Comparison of ENCODE assay signal across 8 cellular contexts in genomic region chr11:6438979-6439571, GRCh38. TPM values are rescaled to one million over a fixed set of nuclear protein-coding genes. Genes with fewer than 3 reads are reported as not detected.
DNase-seq lines count a peak whose midpoint lies in the region; ATAC-seq, FAIRE-seq and TF ChIP-seq lines count a peak whose summit lies in the region.

No MANE protein-coding gene starts in this region.

- peak; percentile 36 for TF ChIP-seq RAD21 in neural cell (conservative IDR thresholded peaks at IDR 0.05)

- no peaks in the 10 kb centered on the region for H3K27me3 Mint-ChIP-seq in activated CD8-positive, alpha-beta T cell treated with anti-CD3 and anti-CD28 coated beads for 36 hours

- ATAC-seq in activated CD8-positive, alpha-beta T cell treated with anti-CD3 and anti-CD28 coated beads for 36 hours: peak; percentile 40
- no peak for ATAC-seq in HG02973 (IDR thresholded peaks at IDR 0.05; ENCODE audit: unreplicated experiment)
- no peak for ATAC-seq in HG02852 (IDR thresholded peaks at IDR 0.05; ENCODE audit: unreplicated experiment)

- DNase-seq in AG09309 (ENCODE audit: low read depth): peak; percentile 37
- no peak for DNase-seq in GM12892 (ENCODE audit: insufficient read length)
- peak; percentile 11 for DNase-seq in NCI-H226
- DNase-seq in activated CD8-positive, alpha-beta T cell treated with anti-CD3 and anti-CD28 coated beads for 36 hours: peak; percentile 51
- peak; percentile 38 to 57 for DNase-seq in fibroblast of lung (ENCODE audit: low read depth in 2 of 2)

- no peaks in the 10 kb centered on the region for H3K9me3 ChIP-seq in fibroblast of lung (ENCODE audit: control insufficient read depth, insufficient read depth, low read depth, low read length)
- H3K9me3 ChIP-seq in neural cell (ENCODE audit: low read length): no peaks in the 10 kb centered on the region

- H2AFZ ChIP-seq in fibroblast of lung (ENCODE audit: low read length) (no peak overlapping the region), neural cell (ENCODE audit: low read depth, low read length) (no peak overlapping the region)

- H3K4me3 ChIP-seq in AG09309 (ENCODE audit: control insufficient read depth, low read depth, low read length) (no peak overlapping the region), fibroblast of lung (replicated peaks in 1 of 4; ENCODE audit: control extremely low read depth in 1 of 4, insufficient read depth in 1 of 4, low read depth in 3 of 4, low read length in 4 of 4) (no peak overlapping the region), neural cell (ENCODE audit: low read length) (no peak overlapping the region)

- no peaks in the 10 kb centered on the region for H3K36me3 Mint-ChIP-seq in activated CD8-positive, alpha-beta T cell treated with anti-CD3 and anti-CD28 coated beads for 36 hours (ENCODE audit: low read depth)

- H3F3A ChIP-seq in neural cell (ENCODE audit: insufficient read depth, low read length, poor library complexity, severe bottlenecking): no peaks in the 10 kb centered on the region

- CTCF ChIA-PET in activated CD8-positive, alpha-beta T cell treated with anti-CD3 and anti-CD28 coated beads for 36 hours (lab: Charles Lee): interaction anchor here (0.7 to 14.5 kb wide), 16 partner anchors 9 to 89 kb away, joined by 3 to 652 read pairs (median 4); partner anchors contain the start of gene APBB1

- H3K79me2 ChIP-seq in fibroblast of lung (ENCODE audit: control insufficient read depth, insufficient read depth, low read length) (no peaks in the 10 kb centered on the region), neural cell (replicated peaks; ENCODE audit: insufficient read depth, low read length) (no peaks in the 10 kb centered on the region)

- no peaks in the 10 kb centered on the region for H3K9me2 ChIP-seq in neural cell (ENCODE audit: insufficient read depth, low read length)

- H3K27ac ChIP-seq in fibroblast of lung (ENCODE audit: insufficient read depth, low read length) (no peak overlapping the region), neural cell (ENCODE audit: low read length) (no peak overlapping the region)

- no peaks in the 10 kb centered on the region for H3K27me3 ChIP-seq in fibroblast of lung (ENCODE audit: control insufficient read depth, insufficient read depth, low read length)
- H3K27me3 ChIP-seq in neural cell (ENCODE audit: insufficient read depth, low read depth, low read length): no peaks in the 10 kb centered on the region

- TF ChIP-seq CTCF in AG09309 (IDR thresholded peaks at IDR 0.05; ENCODE audit: control insufficient read depth, insufficient read depth, low read depth, low read length, missing control alignments) (peak; percentile 87), fibroblast of lung (conservative IDR thresholded peaks at IDR 0.05 in 1 of 2, IDR thresholded peaks at IDR 0.05 in 1 of 2; ENCODE audit: low read depth in 1 of 2, low read length in 2 of 2) (peak; percentile 74 to 82), neural cell (IDR thresholded peaks at IDR 0.05; ENCODE audit: poor library complexity, severe bottlenecking) (peak; percentile 56)
- peak; percentile 55 for TF ChIP-seq CTCF in activated CD8-positive, alpha-beta T cell treated with anti-CD3 and anti-CD28 coated beads for 36 hours (IDR thresholded peaks at IDR 0.05)

- POLR2A ChIA-PET in activated CD8-positive, alpha-beta T cell treated with anti-CD3 and anti-CD28 coated beads for 36 hours (lab: Charles Lee): interaction anchor here (1.0 to 1.1 kb wide), 2 partner anchors 20 to 61 kb away, joined by 3 read pairs; partner anchors contain the start of gene APBB1

- H4K20me1 ChIP-seq in fibroblast of lung (ENCODE audit: control insufficient read depth, extremely low read depth, insufficient read depth, low read length) (no peaks in the 10 kb centered on the region), neural cell (ENCODE audit: insufficient read depth) (no peaks in the 10 kb centered on the region)

- no peaks in the 10 kb centered on the region for H3K9me3 Mint-ChIP-seq in activated CD8-positive, alpha-beta T cell treated with anti-CD3 and anti-CD28 coated beads for 36 hours

- H3K4me1 ChIP-seq in fibroblast of lung (ENCODE audit: control insufficient read depth, extremely low read depth, insufficient read depth, low read length): no peaks in the 10 kb centered on the region

- TF ChIP-seq POLR2A in GM12892 (IDR thresholded peaks at IDR 0.05; ENCODE audit: low read depth, low read length): no peak

- no peak overlapping the region for H3K4me2 ChIP-seq in fibroblast of lung (ENCODE audit: extremely low read depth, insufficient read depth, low read length)
- H3K4me2 ChIP-seq in neural cell (ENCODE audit: low read length): no peak overlapping the region

- H3K36me3 ChIP-seq in fibroblast of lung (ENCODE audit: control insufficient read depth, insufficient read depth, low read length) (no peaks in the 10 kb centered on the region), neural cell (ENCODE audit: insufficient read depth, low read length) (no peaks in the 10 kb centered on the region)

- intact Hi-C loops in activated CD8-positive, alpha-beta T cell treated with anti-CD3 and anti-CD28 coated beads for 36 hours (cut with micrococcal nuclease): no loop called here

- no peak for TF ChIP-seq EP300 in neural cell (conservative IDR thresholded peaks at IDR 0.05; ENCODE audit: poor library complexity, severe bottlenecking)

- no peak overlapping the region for H3K27ac Mint-ChIP-seq in activated CD8-positive, alpha-beta T cell treated with anti-CD3 and anti-CD28 coated beads for 36 hours

- H3K4me3 Mint-ChIP-seq in activated CD8-positive, alpha-beta T cell treated with anti-CD3 and anti-CD28 coated beads for 36 hours: no peak overlapping the region

- H3K4me1 Mint-ChIP-seq in activated CD8-positive, alpha-beta T cell treated with anti-CD3 and anti-CD28 coated beads for 36 hours (ENCODE audit: low read depth): peaks cover 3% of the 10 kb centered on the region

- FAIRE-seq in GM12892 (lab: Jason Lieb, UNC): peak; percentile 74

- H3K9ac ChIP-seq in fibroblast of lung (ENCODE audit: insufficient read depth, low read length) (no peak overlapping the region), neural cell (ENCODE audit: low read length) (no peak overlapping the region)

TF ChIP-seq in neural cell, 6 proteins besides CTCF, POLR2A, EP300 and RAD21 (continues in another document):
- TF ChIP-seq MXI1 (conservative IDR thresholded peaks at IDR 0.05; ENCODE audit: poor library complexity, severe bottlenecking): peak; percentile 26

RNA-seq across cellular contexts. Expression of gene HPX, which starts 1.7 kb away (rescaled TPM):
- 0.57 TPM for polyA plus RNA-seq in GM12892 (2012; ENCODE audit: missing spikeins)
- not detected for total RNA-seq in activated CD8-positive, alpha-beta T cell treated with anti-CD3 and anti-CD28 coated beads for 36 hours
- 0.26 and 0.83 TPM in 2 replicates for total RNA-seq in fibroblast of lung
- polyA plus RNA-seq in fibroblast of lung: 0.18 and 0.28 TPM in 2 replicates
- polyA plus RNA-seq in fibroblast of lung (2012): 0.17 and 0.22 TPM in 2 replicates
- polyA minus RNA-seq in fibroblast of lung (ENCODE audit: low replicate concordance): not detected in 2 replicates
- 11.1 and 17.3 TPM in 2 replicates for polyA plus RNA-seq in neural cell
- 7.5 and 8.1 TPM in 2 replicates for polyA minus RNA-seq in neural cell

RNA-seq across cellular contexts. Expression of gene APBB1, which starts 20.2 kb away (rescaled TPM):
- polyA plus RNA-seq in GM12892 (2012; ENCODE audit: missing spikeins): 4.2 TPM
- 10 to 100 TPM; 28.1 to 31.1 TPM for total RNA-seq in activated CD8-positive, alpha-beta T cell treated with anti-CD3 and anti-CD28 coated beads for 36 hours
- total RNA-seq in fibroblast of lung: 56.2 and 73.7 TPM in 2 replicates
- polyA plus RNA-seq in fibroblast of lung (33.5 and 39.1 TPM in 2 replicates), neural cell (283 and 323 TPM in 2 replicates)
- polyA plus RNA-seq in fibroblast of lung (2012): 38.9 and 47.7 TPM in 2 replicates
- polyA minus RNA-seq in fibroblast of lung (ENCODE audit: low replicate concordance) (93.1 and 101 TPM in 2 replicates), neural cell (257 and 277 TPM in 2 replicates)

RNA-seq across cellular contexts. Expression of gene TRIM3, which starts 34.7 kb away (rescaled TPM):
- polyA plus RNA-seq in GM12892 (2012; ENCODE audit: missing spikeins): 5.3 TPM
- total RNA-seq in activated CD8-positive, alpha-beta T cell treated with anti-CD3 and anti-CD28 coated beads for 36 hours: 1 to 10 TPM; 4.4 to 5.5 TPM
- 24.1 and 29.7 TPM in 2 replicates for total RNA-seq in fibroblast of lung
- polyA plus RNA-seq in fibroblast of lung (11.4 and 11.8 TPM in 2 replicates), neural cell (81.7 and 120 TPM in 2 replicates)
- polyA plus RNA-seq in fibroblast of lung (2012): 11.9 and 14.3 TPM in 2 replicates
- polyA minus RNA-seq in fibroblast of lung (ENCODE audit: low replicate concordance) (18.2 and 25.5 TPM in 2 replicates), neural cell (71.5 and 73.3 TPM in 2 replicates)

RNA-seq across cellular contexts. Expression of gene ARFIP2, which starts 42.1 kb away (rescaled TPM):
- polyA plus RNA-seq in GM12892 (2012; ENCODE audit: missing spikeins): 35.7 TPM
- 10 to 100 TPM; 36.9 to 38.3 TPM for total RNA-seq in activated CD8-positive, alpha-beta T cell treated with anti-CD3 and anti-CD28 coated beads for 36 hours
- total RNA-seq in fibroblast of lung: 34.9 and 47.6 TPM in 2 replicates
- polyA plus RNA-seq in fibroblast of lung (72.4 and 75.5 TPM in 2 replicates), neural cell (83.7 and 89.9 TPM in 2 replicates)
- polyA plus RNA-seq in fibroblast of lung (2012): 55.4 and 57.7 TPM in 2 replicates
- polyA minus RNA-seq in fibroblast of lung (ENCODE audit: low replicate concordance) (50.1 and 54.9 TPM in 2 replicates), neural cell (44.3 and 49.2 TPM in 2 replicates)

RNA-seq across cellular contexts. Expression of gene TIMM10B, which starts 42.2 kb away (rescaled TPM):
- 27.4 TPM for polyA plus RNA-seq in GM12892 (2012; ENCODE audit: missing spikeins)
- total RNA-seq in activated CD8-positive, alpha-beta T cell treated with anti-CD3 and anti-CD28 coated beads for 36 hours: 10 to 100 TPM; 40.6 to 43.0 TPM
- 38.5 and 47.4 TPM in 2 replicates for total RNA-seq in fibroblast of lung
- polyA plus RNA-seq in fibroblast of lung: 33.6 and 40.9 TPM in 2 replicates
- 27.9 and 31.7 TPM in 2 replicates for polyA plus RNA-seq in fibroblast of lung (2012)
- 12.6 and 13.8 TPM in 2 replicates for polyA minus RNA-seq in fibroblast of lung (ENCODE audit: low replicate concordance)
- polyA plus RNA-seq in neural cell: 21.8 and 24.9 TPM in 2 replicates
- 40.4 and 42.4 TPM in 2 replicates for polyA minus RNA-seq in neural cell
